Comparison of ENCODE assay signal across 23 cellular contexts in the genomic region with DNA sequence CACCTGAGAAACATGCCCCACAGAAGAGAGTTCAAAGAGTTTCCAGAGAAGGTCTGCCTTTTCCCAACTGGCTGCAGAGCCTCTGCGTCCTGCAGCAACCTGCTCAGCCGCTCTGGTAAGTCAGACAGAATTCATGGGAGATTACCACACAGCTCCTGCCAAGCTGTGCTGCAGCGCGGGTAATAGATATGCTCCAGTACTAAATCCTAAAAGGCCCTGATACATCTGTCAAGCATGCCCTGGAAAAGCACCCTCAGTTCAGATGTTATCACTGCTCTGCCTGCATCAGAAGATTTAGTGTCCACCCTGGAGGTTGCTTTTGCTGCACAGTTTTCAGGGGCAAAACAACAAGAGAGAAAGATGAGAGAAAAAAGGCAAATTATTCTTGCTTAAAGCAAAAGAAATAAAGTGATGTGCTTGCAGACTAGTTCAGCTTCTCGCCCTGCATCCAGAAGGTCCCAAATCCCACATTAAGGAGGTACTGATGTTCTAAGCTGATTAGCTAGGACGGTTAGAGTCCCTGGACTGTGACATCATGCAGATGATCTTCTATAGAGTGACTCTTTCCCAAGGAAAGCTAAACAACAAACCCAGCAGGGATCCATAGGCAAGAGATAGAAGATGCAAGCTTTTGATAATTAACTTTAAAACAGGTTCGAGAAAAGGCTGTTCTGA.
DNase-seq lines count a peak whose midpoint lies in the region; ATAC-seq and TF ChIP-seq lines count a peak whose summit lies in the region.
"Had no signal": no experiment of that assay in that cellular context is flagged by ENCODE, and none has a peak within 500 bp of the region (broad histone marks: within the 10 kb centered on the region; RNA-seq: fewer than 3 reads in every experiment).

No MANE protein-coding gene starts in this region.

- H3K4me3 Mint-ChIP-seq in natural killer cell, result no peak overlapping the region
- H3K4me3 Mint-ChIP-seq: activated naive CD8-positive, alpha-beta T cell treated with anti-CD3 and anti-CD28 coated beads for 36 hours; activated T-cell treated with anti-CD3 and anti-CD28 coated beads, Interleukin-2, amount 50 U/mL, for 72 hours; CD4-positive, alpha-beta memory T cell; neural crest cell had no signal

- no peaks in the 10 kb centered on the region for H3K79me2 ChIP-seq in DND-41 (ENCODE audit: insufficient read depth, low read length)

- peaks cover 15% of the 10 kb centered on the region for H3K4me1 ChIP-seq in DND-41 (ENCODE audit: insufficient read depth, low read length)
- no peaks in the 10 kb centered on the region for H3K4me1 ChIP-seq in foreskin keratinocyte
- H3K4me1 ChIP-seq: SJCRH30, testis had no signal

- no peaks in the 10 kb centered on the region for H3K9me3 ChIP-seq in DND-41 (ENCODE audit: insufficient read depth, low read length, severe bottlenecking)
- H3K9me3 ChIP-seq: SJCRH30, testis had no signal

- no peak for TF ChIP-seq CTCF in DND-41 (IDR thresholded peaks at IDR 0.05; ENCODE audit: borderline replicate concordance, extremely low read depth, low read length, poor library complexity, severe bottlenecking)
- TF ChIP-seq CTCF in foreskin keratinocyte (conservative IDR thresholded peaks at IDR 0.05), result no peak
- no peak for TF ChIP-seq CTCF in natural killer cell (IDR thresholded peaks at IDR 0.05)

- no peaks in the 10 kb centered on the region for H3K4me1 Mint-ChIP-seq in natural killer cell
- H3K4me1 Mint-ChIP-seq: activated naive CD8-positive, alpha-beta T cell treated with anti-CD3 and anti-CD28 coated beads for 36 hours; CD4-positive, alpha-beta memory T cell; neural crest cell had no signal

- H3K9me3 Mint-ChIP-seq in natural killer cell, result peaks cover 0 to 2% of the 10 kb centered on the region in 2 donors
- H3K9me3 Mint-ChIP-seq: activated naive CD8-positive, alpha-beta T cell treated with anti-CD3 and anti-CD28 coated beads for 36 hours; activated T-cell treated with anti-CD3 and anti-CD28 coated beads, Interleukin-2, amount 50 U/mL, for 72 hours; CD4-positive, alpha-beta memory T cell; neural crest cell had no signal

- 0 out of 3 replicates have a peak, but pooled peaks have one; percentile 47 for ATAC-seq in DND-41 (ENCODE audit: insufficient read depth, low read depth)
- ATAC-seq in foreskin keratinocyte, result peak; percentile 40
- no peak for ATAC-seq in natural killer cell
- ATAC-seq: activated CD4-positive, CD25-positive, alpha-beta regulatory T cell treated with anti-CD3 and anti-CD28 coated beads, Interleukin-2, amount 50 U/mL, for 24 hours; activated T-cell treated with anti-CD3 and anti-CD28 coated beads, Interleukin-2, amount 50 U/mL, for 72 hours had no signal

- no peak overlapping the region for H3K9ac ChIP-seq in DND-41 (ENCODE audit: low read depth, low read length)

- H3K4me2 ChIP-seq in DND-41 (ENCODE audit: insufficient read depth, low read length), result no peak overlapping the region
- H3K4me2 ChIP-seq: PC-9 had no signal

- H3K36me3 ChIP-seq in DND-41 (ENCODE audit: insufficient read depth, low read length), result no peaks in the 10 kb centered on the region
- H3K36me3 ChIP-seq: SJCRH30 had no signal

- H3K27me3 ChIP-seq in DND-41 (ENCODE audit: insufficient read depth, low read length, poor library complexity) (no peaks in the 10 kb centered on the region), foreskin keratinocyte (peaks cover 5% of the 10 kb centered on the region)
- H3K27me3 ChIP-seq: testis had no signal

- 0 out of 2 replicates have a peak overlapping the region, but pooled peaks have one; percentile 10 for H2AFZ ChIP-seq in DND-41 (ENCODE audit: low read depth, low read length)
- H2AFZ ChIP-seq: PC-9 had no signal

- H3K27ac ChIP-seq in DND-41 (ENCODE audit: low read length) (peak overlapping the region; percentile 52), foreskin keratinocyte (no peak overlapping the region)
- H3K27ac ChIP-seq: coronary artery, PC-9, SJCRH30, testis had no signal

- H3K27ac Mint-ChIP-seq in natural killer cell, result no peak overlapping the region
- H3K27ac Mint-ChIP-seq: activated naive CD8-positive, alpha-beta T cell treated with anti-CD3 and anti-CD28 coated beads for 36 hours; activated T-cell treated with anti-CD3 and anti-CD28 coated beads, Interleukin-2, amount 50 U/mL, for 72 hours; CD4-positive, alpha-beta memory T cell had no signal

- H3K4me3 ChIP-seq in DND-41 (ENCODE audit: low read depth in 1 of 2, low read length in 2 of 2), result no peak overlapping the region
- H3K4me3 ChIP-seq: coronary artery, PC-9, SJCRH30, testis had no signal

- H3K36me3 Mint-ChIP-seq in natural killer cell, result no peaks in the 10 kb centered on the region
- H3K36me3 Mint-ChIP-seq: activated naive CD8-positive, alpha-beta T cell treated with anti-CD3 and anti-CD28 coated beads for 36 hours; CD4-positive, alpha-beta memory T cell had no signal

- intact Hi-C loops in natural killer cell (cut with micrococcal nuclease), result no loop called here

- H3K27me3 Mint-ChIP-seq in natural killer cell (ENCODE audit: low read depth in 2 of 2), result peaks cover 0 to 3% of the 10 kb centered on the region in 2 donors
- H3K27me3 Mint-ChIP-seq: activated naive CD8-positive, alpha-beta T cell treated with anti-CD3 and anti-CD28 coated beads for 36 hours; CD4-positive, alpha-beta memory T cell had no signal

- no peaks in the 10 kb centered on the region for H4K20me1 ChIP-seq in DND-41 (ENCODE audit: insufficient read depth, low read length)

- no peak for DNase-seq in DND-41
- DNase-seq in NCI-H524 treated with DMSO at 0.1 percent for 48 hours (lab: John Stamatoyannopoulos, UW), result peak; percentile 64
- DNase-seq in foreskin keratinocyte, result no peak
- DNase-seq in pons (ENCODE audit: low spot score), result peak; percentile 6
- DNase-seq in GM19240 (ENCODE audit: insufficient read length, low spot score), result no peak
- DNase-seq in dermis blood vessel endothelial cell, result no peak
- DNase-seq in natural killer cell, result no peak
- DNase-seq: activated naive CD8-positive, alpha-beta T cell treated with anti-CD3 and anti-CD28 coated beads for 36 hours; activated T-cell treated with anti-CD3 and anti-CD28 coated beads, Interleukin-2, amount 50 U/mL, for 72 hours; CD4-positive, alpha-beta memory T cell; DMS79 treated with DMSO at 0.1 percent for 48 hours; Karpas-422; kidney glomerular epithelial cell; midbrain; NCI-H2029; NCI-H510A treated with DMSO at 0.1 percent for 48 hours; PC-9; SJCRH30; T-helper 9 cell; testis had no signal

Comparison
In these comparisons a context has a peak if more than half of its experiments do, and no peak if none do; other contexts are left out.
1. ATAC-seq: peak in DND-41 (single experiment) and foreskin keratinocyte (single experiment); none in natural killer cell (0 of 3).
2. DNase-seq: peak in NCI-H524 treated with DMSO at 0.1 percent for 48 hours (single experiment) and pons (single experiment); none in DND-41 (single experiment), foreskin keratinocyte (0 of 2), GM19240 (single experiment), dermis blood vessel endothelial cell (single experiment) and natural killer cell (single experiment).